Comparison of ENCODE assay signal across 10 cellular contexts in genomic region chr15:52657338-52657737, GRCh38. TPM values are rescaled to one million over a fixed set of nuclear protein-coding genes. Genes with fewer than 3 reads are reported as not detected.
DNase-seq lines count a peak whose midpoint lies in the region; ATAC-seq, FAIRE-seq and TF ChIP-seq lines count a peak whose summit lies in the region.
"Had no signal": no experiment of that assay in that cellular context is flagged by ENCODE, and none has a peak within 500 bp of the region (broad histone marks: within the 10 kb centered on the region; RNA-seq: fewer than 3 reads in every experiment).

No MANE protein-coding gene starts in this region.

- peaks cover 4% of the 10 kb centered on the region for H3K79me2 ChIP-seq in astrocyte (ENCODE audit: insufficient read depth, low read length)
- peaks cover 3% of the 10 kb centered on the region for H3K79me2 ChIP-seq in smooth muscle cell (ENCODE audit: low read depth)

- H3K4me1 Mint-ChIP-seq in astrocyte (ENCODE audit: low read depth, unreplicated experiment) (peaks cover 24% of the 10 kb centered on the region), type B pancreatic cell (ENCODE audit: unreplicated experiment) (peaks cover 8% of the 10 kb centered on the region), T-cell (peaks cover 36 to 56% (median 44%) of the 10 kb centered on the region in 3 donors)

- intact Hi-C loops in A673 (cut with micrococcal nuclease; ENCODE audit: unreplicated experiment): no loop called here

- peak; percentile 62 for FAIRE-seq in astrocyte (lab: Jason Lieb, UNC)
- FAIRE-seq: RCC 7860 had no signal

- no peaks in the 10 kb centered on the region for H3K9me3 ChIP-seq in astrocyte (ENCODE audit: insufficient read depth, low read depth, low read length)
- no peaks in the 10 kb centered on the region for H3K9me3 ChIP-seq in smooth muscle cell (replicated peaks; ENCODE audit: low read depth)
- no peaks in the 10 kb centered on the region for H3K9me3 ChIP-seq in A673 (ENCODE audit: low read depth, low read length, poor library complexity, severe bottlenecking)

- H4K20me1 ChIP-seq in astrocyte (ENCODE audit: insufficient read depth, low read length) (no peaks in the 10 kb centered on the region), smooth muscle cell (ENCODE audit: low read depth) (no peaks in the 10 kb centered on the region)

- peak overlapping the region; percentile 68 for H3K27ac ChIP-seq in astrocyte (ENCODE audit: low read depth, low read length)
- peak overlapping the region; percentile 15 for H3K27ac ChIP-seq in smooth muscle cell (ENCODE audit: low read depth)
- no peak overlapping the region for H3K27ac ChIP-seq in A673 (ENCODE audit: low read depth, low read length, poor library complexity, severe bottlenecking)

- peak; percentile 66 for DNase-seq in Daoy (ENCODE audit: low read depth)
- DNase-seq in astrocyte (ENCODE audit: low read depth): peak; percentile 92
- peak; percentile 70 to 88 for DNase-seq in foreskin fibroblast
- DNase-seq in smooth muscle cell (lab: John Stamatoyannopoulos, UW; ENCODE audit: unreplicated experiment): no peak
- DNase-seq in type B pancreatic cell (ENCODE audit: extremely low spot score, unreplicated experiment): no peak
- DNase-seq in T-cell: no peak
- DNase-seq in A673 (ENCODE audit: low spot score): no peak
- DNase-seq in activated naive CD4-positive, alpha-beta T cell treated with anti-CD3 and anti-CD28 coated beads, Interleukin-2, amount 50 U/mL, for 16 hours: no peak
- DNase-seq: CD8-positive, alpha-beta memory T cell had no signal

- H3K9ac ChIP-seq in astrocyte (ENCODE audit: low read length) (peak overlapping the region; percentile 32), smooth muscle cell (ENCODE audit: low read depth) (no peak overlapping the region)

- H3K27me3 ChIP-seq in astrocyte (ENCODE audit: insufficient read depth, low read length) (no peaks in the 10 kb centered on the region), smooth muscle cell (ENCODE audit: low read depth) (no peaks in the 10 kb centered on the region), A673 (replicated peaks; ENCODE audit: insufficient read depth, low read depth, low read length, poor library complexity) (no peaks in the 10 kb centered on the region)

- H3K36me3 ChIP-seq in astrocyte (ENCODE audit: insufficient read depth, low read length) (no peaks in the 10 kb centered on the region), smooth muscle cell (ENCODE audit: low read depth) (peaks cover 5% of the 10 kb centered on the region), A673 (ENCODE audit: insufficient read depth, low read length, poor library complexity, severe bottlenecking) (no peaks in the 10 kb centered on the region)

- TF ChIP-seq CTCF in astrocyte (IDR thresholded peaks at IDR 0.05; ENCODE audit: insufficient read depth, low read depth, low read length): no peak
- no peak for TF ChIP-seq CTCF in foreskin fibroblast (IDR thresholded peaks at IDR 0.05; ENCODE audit: low read depth, low read length)
- no peak for TF ChIP-seq CTCF in smooth muscle cell (IDR thresholded peaks at IDR 0.05; ENCODE audit: borderline replicate concordance, insufficient read depth, poor library complexity, severe bottlenecking)
- no peak for TF ChIP-seq CTCF in type B pancreatic cell (conservative IDR thresholded peaks at IDR 0.05)
- no peak for TF ChIP-seq CTCF in A673 (conservative IDR thresholded peaks at IDR 0.05; ENCODE audit: low read depth, low read length)

- H3K4me3 Mint-ChIP-seq in astrocyte (ENCODE audit: unreplicated experiment) (no peak overlapping the region), type B pancreatic cell (no peak overlapping the region), T-cell (no peak overlapping the region)
- H3K4me3 Mint-ChIP-seq: CD8-positive, alpha-beta memory T cell had no signal

- WGBS in smooth muscle cell (ENCODE audit: low lambda C conversion rate): 51% methylated on average over 1 of the region's 1 CpG

- peak overlapping the region; percentile 60 for H3K4me2 ChIP-seq in astrocyte (ENCODE audit: low read length)
- H3K4me2 ChIP-seq in smooth muscle cell: no peak overlapping the region

- no peak for ATAC-seq in T-cell (replicated peaks in 1 of 4)

- H3K4me1 ChIP-seq in astrocyte (ENCODE audit: insufficient read depth, low read length) (peaks cover 27% of the 10 kb centered on the region), smooth muscle cell (ENCODE audit: low read depth) (peaks cover 34% of the 10 kb centered on the region), A673 (ENCODE audit: insufficient read depth, low read length, poor library complexity, severe bottlenecking) (peaks cover 12% of the 10 kb centered on the region)

- H3K9me3 Mint-ChIP-seq in astrocyte (ENCODE audit: unreplicated experiment) (no peaks in the 10 kb centered on the region), type B pancreatic cell (no peaks in the 10 kb centered on the region), T-cell (no peaks in the 10 kb centered on the region)
- H3K9me3 Mint-ChIP-seq: CD8-positive, alpha-beta memory T cell had no signal

- H3K4me3 ChIP-seq in astrocyte (ENCODE audit: insufficient read depth, low read depth, low read length): no peak overlapping the region
- H3K4me3 ChIP-seq in foreskin fibroblast (ENCODE audit: low read depth in 1 of 2, low read length in 2 of 2): no peak overlapping the region
- H3K4me3 ChIP-seq in smooth muscle cell: no peak overlapping the region
- no peak overlapping the region for H3K4me3 ChIP-seq in A673 (ENCODE audit: low read depth, low read length, poor library complexity, severe bottlenecking)

- H3K27ac Mint-ChIP-seq in astrocyte (ENCODE audit: unreplicated experiment) (no peak overlapping the region), type B pancreatic cell (no peak overlapping the region), T-cell (no peak overlapping the region)
- H3K27ac Mint-ChIP-seq: CD8-positive, alpha-beta memory T cell had no signal

- H3K36me3 Mint-ChIP-seq in astrocyte (ENCODE audit: low read depth, unreplicated experiment): peaks cover 10% of the 10 kb centered on the region
- H3K36me3 Mint-ChIP-seq in type B pancreatic cell: peaks cover 9% of the 10 kb centered on the region
- H3K36me3 Mint-ChIP-seq in T-cell: peaks cover 55% of the 10 kb centered on the region

- peaks cover 20% of the 10 kb centered on the region for H3F3A ChIP-seq in smooth muscle cell (ENCODE audit: low read depth)

- BruUV-seq in A673 (replicated peaks; lab: Mats Ljungman, UMichigan): no TSS peak

- CTCF ChIA-PET in T-cell (lab: Charles Lee) (no interaction called here), A673 (lab: Charles Lee) (no interaction called here)

- H3K27me3 Mint-ChIP-seq in astrocyte (ENCODE audit: low read depth, unreplicated experiment) (no peaks in the 10 kb centered on the region), type B pancreatic cell (no peaks in the 10 kb centered on the region), T-cell (no peaks in the 10 kb centered on the region)
- H3K27me3 Mint-ChIP-seq: CD8-positive, alpha-beta memory T cell had no signal

- H2AFZ ChIP-seq in astrocyte (ENCODE audit: low read depth, low read length) (no peak overlapping the region), smooth muscle cell (ENCODE audit: low read depth) (no peak overlapping the region)

- POLR2A ChIA-PET in T-cell (lab: Charles Lee) (interaction anchor here (0.6 to 1.0 kb wide), 4 partner anchors 9 to 761 kb away, joined by 3 to 4 read pairs (median 3); partner anchors contain the start of gene ATOSA (in 1 of the 2)), A673 (lab: Charles Lee; ENCODE audit: low non-redundant PET) (no interaction called here)

RNA-seq across cellular contexts. Expression of gene ATOSA, which starts 21.9 kb away (rescaled TPM):
- total RNA-seq in Daoy (2014; rRNA removed; shearing (Covaris generic)): 9.7 and 12.2 TPM in 2 replicates
- 33.8 and 35.4 TPM in 2 replicates for total RNA-seq in astrocyte
- total RNA-seq in smooth muscle cell: 45.0 and 45.1 TPM in 2 replicates
- polyA plus RNA-seq in smooth muscle cell: 10.3 and 12.3 TPM in 2 replicates
- total RNA-seq in type B pancreatic cell (ENCODE audit: low replicate concordance): 35.4 and 37.7 TPM in 2 replicates
- total RNA-seq in T-cell: 100 to 1,000 TPM in 2 of 5 donors, 10 to 100 TPM in 3; 88.2 to 121 (median 96.1) TPM
- total RNA-seq in A673 (2021): 5.3 and 6.1 TPM in 2 replicates

Comparison
In these comparisons a context has a peak if more than half of its experiments do, and no peak if none do; other contexts are left out.
1. DNase-seq: peak in Daoy (single experiment), astrocyte (single experiment) and foreskin fibroblast (2 of 2); none in smooth muscle cell (single experiment), type B pancreatic cell (single experiment), T-cell (0 of 34), A673 (single experiment) and activated naive CD4-positive, alpha-beta T cell treated with anti-CD3 and anti-CD28 coated beads, Interleukin-2, amount 50 U/mL, for 16 hours (single experiment).